ENCODE assay signal across 8 cellular contexts in genomic region chr12:11651785-11652184, GRCh38. TPM values are rescaled to one million over a fixed set of nuclear protein-coding genes. Genes with fewer than 3 reads are reported as not detected.
DNase-seq lines count a peak whose midpoint lies in the region; ATAC-seq, FAIRE-seq and TF ChIP-seq lines count a peak whose summit lies in the region.

No MANE protein-coding gene starts in this region.

- H3K4me1 Mint-ChIP-seq in neural crest cell = peaks cover 43% of the 10 kb centered on the region

- no peak overlapping the region for H4K91ac ChIP-seq in H1 (replicated peaks; ENCODE audit: insufficient read length, low read length)

- H3K79me2 ChIP-seq in GM23248 (ENCODE audit: insufficient read depth) = peaks cover 65% of the 10 kb centered on the region
- H3K79me2 ChIP-seq in OCI-LY3 (ENCODE audit: low read length) = peaks cover 71% of the 10 kb centered on the region
- peaks cover 14 to 64% of the 10 kb centered on the region in 2 experiments for H3K79me2 ChIP-seq in H1 (ENCODE audit: control insufficient read depth in 1 of 2, insufficient read depth in 2 of 2, low read length in 2 of 2)

- H3K27ac ChIP-seq in GM23248 = peak overlapping the region; percentile 96
- peak overlapping the region; percentile 93 for H3K27ac ChIP-seq in OCI-LY3 (ENCODE audit: low read length)
- no peak overlapping the region for H3K27ac ChIP-seq in H1 (ENCODE audit: low read depth, low read length)

- POLR2A ChIA-PET in H1 (lab: Charles Lee; ENCODE audit: partially characterized antibody) (no interaction called here), HEK293T (lab: Yijun Ruan, JAX) (no interaction called here)

- H2AK5ac ChIP-seq in H1 (ENCODE audit: low read depth, low read length) = no peak overlapping the region

- peaks cover 8% of the 10 kb centered on the region; the same call in 1 of the 2 replicates for H3F3A ChIP-seq in GM23248 (ENCODE audit: insufficient read depth)

- ATAC-seq in GM19395 (IDR thresholded peaks at IDR 0.05; ENCODE audit: unreplicated experiment) (no peak), GM21367 (IDR thresholded peaks at IDR 0.05; ENCODE audit: unreplicated experiment) (no peak)

- H2BK20ac ChIP-seq in H1 (ENCODE audit: low read length) = no peak overlapping the region

- H3K79me1 ChIP-seq in H1 (ENCODE audit: low read depth, low read length) = peaks cover 8% of the 10 kb centered on the region

- H4K5ac ChIP-seq in H1 (ENCODE audit: insufficient read length, low read depth, low read length) = no peak overlapping the region

- H3K4ac ChIP-seq in H1 (replicated peaks; ENCODE audit: insufficient read length, low read depth, low read length) = no peak overlapping the region

- H3K18ac ChIP-seq in H1 (ENCODE audit: extremely low read depth, low read length) = no peak overlapping the region

- H3K23me2 ChIP-seq in H1 (ENCODE audit: low read depth, low read length) = peaks cover 6% of the 10 kb centered on the region

- H3K27me3 ChIP-seq in GM23248 (replicated peaks; ENCODE audit: insufficient read depth) (no peaks in the 10 kb centered on the region), OCI-LY3 (ENCODE audit: low read depth, low read length) (no peaks in the 10 kb centered on the region), H1 (replicated peaks in 1 of 4; ENCODE audit: control insufficient read depth in 3 of 4, extremely low read depth in 1 of 4, insufficient read depth in 3 of 4, low read length in 3 of 4) (no peaks in the 10 kb centered on the region)

- H3K9me3 Mint-ChIP-seq in neural crest cell = no peaks in the 10 kb centered on the region

- no peak for FAIRE-seq in H1 (lab: Jason Lieb, UNC)

- no peak overlapping the region for H2BK120ac ChIP-seq in H1 (replicated peaks; ENCODE audit: low read depth, low read length)

- WGBS in GM23248 (ENCODE audit: low coverage in 1 of 2, low lambda C conversion rate in 2 of 2, missing lambda C conversion rate in 2 of 2), 2 experiments = 43 to 50% methylated on average over 6 of the region's 6 CpGs
- 72% methylated on average over 6 of the region's 6 CpGs; no CpG with 5 or more reads in 1 of the 2 experiments for WGBS in H1 (ENCODE audit: extremely low coverage in 1 of 2, insufficient coverage in 1 of 2, insufficient read length in 1 of 2, insufficient replicate concordance in 2 of 2, low coverage in 1 of 2, low lambda C conversion rate in 2 of 2, missing lambda C conversion rate in 1 of 2), 2 experiments

- no peaks in the 10 kb centered on the region for H3K9me2 ChIP-seq in GM23248 (ENCODE audit: insufficient read depth)

- TF ChIP-seq RAD21 in H1 (IDR thresholded peaks at IDR 0.05 in 1 of 2, conservative IDR thresholded peaks at IDR 0.05 in 1 of 2; ENCODE audit: low read depth in 2 of 2, low read length in 2 of 2) = no peak

- H2BK15ac ChIP-seq in H1 (ENCODE audit: low read length) = no peak overlapping the region

- H3K4me3 Mint-ChIP-seq in neural crest cell = peak overlapping the region; percentile 94

- no peak overlapping the region for H4K8ac ChIP-seq in H1 (ENCODE audit: extremely low read depth, insufficient read depth, low read length)

- H3K23ac ChIP-seq in H1 (ENCODE audit: insufficient read length) = no peak overlapping the region

- in situ Hi-C loops in GM23248 (cut with MboI) = no loop called here

- H3K4me3 ChIP-seq in GM23248 (peak overlapping the region; percentile 100), OCI-LY3 (ENCODE audit: low read length) (peak overlapping the region; percentile 86), H1 (ENCODE audit: extremely low read depth in 1 of 4, insufficient read depth in 2 of 4, low read depth in 3 of 4, low read length in 4 of 4) (peak overlapping the region in 1 of 4 experiments; percentile 98; a peak in 1 of 8 replicates)

- H2AFZ ChIP-seq in GM23248 = no peak overlapping the region
- no peak overlapping the region for H2AFZ ChIP-seq in OCI-LY3 (ENCODE audit: low read depth, low read length)
- H2AFZ ChIP-seq in H1 (ENCODE audit: low read length) = no peak overlapping the region

- H3K27ac Mint-ChIP-seq in neural crest cell (ENCODE audit: unreplicated experiment) = no peak overlapping the region

- no peak for TF ChIP-seq POLR2A in H1 (IDR thresholded peaks at IDR 0.05; ENCODE audit: control extremely low read depth in 1 of 2, low read depth in 2 of 2, low read length in 2 of 2)

- CTCF ChIA-PET in H1 (lab: Charles Lee; ENCODE audit: partially characterized antibody) (no interaction called here), HEK293T (lab: Yijun Ruan, JAX) (no interaction called here)

- no peak overlapping the region for H2BK5ac ChIP-seq in H1 (ENCODE audit: low read depth, low read length)

- H2BK12ac ChIP-seq in H1 (ENCODE audit: low read depth, low read length) = no peak overlapping the region

- no peak for TF ChIP-seq EP300 in H1 (IDR thresholded peaks at IDR 0.05; ENCODE audit: borderline replicate concordance in 1 of 2, low read depth in 2 of 2, low read length in 2 of 2)

- H4K20me1 ChIP-seq in GM23248 (ENCODE audit: insufficient read depth) = no peaks in the 10 kb centered on the region
- peaks cover 35% of the 10 kb centered on the region for H4K20me1 ChIP-seq in OCI-LY3 (ENCODE audit: insufficient read depth, low read length)
- no peaks in the 10 kb centered on the region for H4K20me1 ChIP-seq in H1 (replicated peaks in 1 of 2; ENCODE audit: control insufficient read depth in 1 of 2, insufficient read depth in 2 of 2, low read length in 2 of 2)

- no peaks in the 10 kb centered on the region for H3K36me3 Mint-ChIP-seq in neural crest cell (ENCODE audit: low read depth)

- H3K9me3 ChIP-seq in GM23248 (ENCODE audit: low read depth) (no peaks in the 10 kb centered on the region), OCI-LY3 (ENCODE audit: insufficient read depth, low read length) (no peaks in the 10 kb centered on the region), H1 (ENCODE audit: insufficient read depth in 2 of 2, low read depth in 1 of 2, low read length in 1 of 2) (no peaks in the 10 kb centered on the region)

- peaks cover 22% of the 10 kb centered on the region for H3K4me1 ChIP-seq in GM23248 (ENCODE audit: insufficient read depth)
- H3K4me1 ChIP-seq in OCI-LY3 (ENCODE audit: low read length) = peaks cover 61% of the 10 kb centered on the region
- H3K4me1 ChIP-seq in H1 (replicated peaks in 1 of 4; ENCODE audit: control insufficient read depth in 3 of 4, insufficient read depth in 4 of 4, low read length in 3 of 4) = peaks cover 3 to 24% (median 10%) of the 10 kb centered on the region in 4 experiments

- H3K27me3 Mint-ChIP-seq in neural crest cell (ENCODE audit: low read depth) = no peaks in the 10 kb centered on the region

- H3K14ac ChIP-seq in H1 (ENCODE audit: insufficient read length) = no peak overlapping the region

- H3K4me2 ChIP-seq in GM23248 (ENCODE audit: unreplicated experiment) = peak overlapping the region; percentile 85
- H3K4me2 ChIP-seq in OCI-LY3 (ENCODE audit: low read length) = peak overlapping the region; percentile 94
- H3K4me2 ChIP-seq in H1 (ENCODE audit: insufficient read depth in 1 of 2, low read depth in 2 of 2, low read length in 2 of 2) = peak overlapping the region; percentile 36 to 83; a peak in 2 of 4 replicates

- H3K56ac ChIP-seq in H1 (replicated peaks; ENCODE audit: insufficient read length, low read depth, low read length) = no peak overlapping the region

- TF ChIP-seq CTCF in OCI-LY3 (IDR thresholded peaks at IDR 0.05; ENCODE audit: low read depth, low read length) (no peak), H1 (IDR thresholded peaks at IDR 0.05; ENCODE audit: control extremely low read depth in 1 of 3, insufficient read depth in 1 of 3, low read depth in 1 of 3, low read length in 3 of 3) (no peak), neural crest cell (conservative IDR thresholded peaks at IDR 0.05) (no peak)

- H3K9ac ChIP-seq in GM23248 (peak overlapping the region; percentile 97), OCI-LY3 (ENCODE audit: low read length) (peak overlapping the region; percentile 95), H1 (replicated peaks in 1 of 4; ENCODE audit: extremely low read depth in 1 of 4, low read depth in 3 of 4, low read length in 3 of 4) (no peak overlapping the region)

- DNase-seq in GM23248 (peak; percentile 37), H1 (ENCODE audit: low read depth in 1 of 2, low spot score in 2 of 2) (no peak), neural crest cell (ENCODE audit: low read depth, low spot score) (no peak), HEK293T (ENCODE audit: extremely low spot score) (no peak), DMS 273 (lab: John Stamatoyannopoulos, UW; ENCODE audit: unreplicated experiment) (no peak)

- H3K36me3 ChIP-seq in GM23248 (ENCODE audit: low read depth) (no peaks in the 10 kb centered on the region), OCI-LY3 (replicated peaks; ENCODE audit: low read depth, low read length) (no peaks in the 10 kb centered on the region), H1 (ENCODE audit: control insufficient read depth in 2 of 4, insufficient read depth in 4 of 4, low read length in 3 of 4) (no peaks in the 10 kb centered on the region)

TF ChIP-seq in H1, 55 proteins besides CTCF, POLR2A, EP300 and RAD21 (continues in another document):
- no peak for TF ChIP-seq MAFK (IDR thresholded peaks at IDR 0.05; ENCODE audit: low read depth, low read length)
- TF ChIP-seq MAX (IDR thresholded peaks at IDR 0.05) = no peak
- TF ChIP-seq CBX5 (IDR thresholded peaks at IDR 0.05; ENCODE audit: low read depth, low read length) = no peak

TF ChIP-seq in HEK293T, 16 proteins besides CTCF, POLR2A, EP300 and RAD21 (continues in another document):
- TF ChIP-seq BHLHE40 (IDR thresholded peaks at IDR 0.05; ENCODE audit: borderline replicate concordance) (no peak), HDGF (IDR thresholded peaks at IDR 0.05; ENCODE audit: borderline replicate concordance) (no peak)
- TF ChIP-seq, protein P1, sequence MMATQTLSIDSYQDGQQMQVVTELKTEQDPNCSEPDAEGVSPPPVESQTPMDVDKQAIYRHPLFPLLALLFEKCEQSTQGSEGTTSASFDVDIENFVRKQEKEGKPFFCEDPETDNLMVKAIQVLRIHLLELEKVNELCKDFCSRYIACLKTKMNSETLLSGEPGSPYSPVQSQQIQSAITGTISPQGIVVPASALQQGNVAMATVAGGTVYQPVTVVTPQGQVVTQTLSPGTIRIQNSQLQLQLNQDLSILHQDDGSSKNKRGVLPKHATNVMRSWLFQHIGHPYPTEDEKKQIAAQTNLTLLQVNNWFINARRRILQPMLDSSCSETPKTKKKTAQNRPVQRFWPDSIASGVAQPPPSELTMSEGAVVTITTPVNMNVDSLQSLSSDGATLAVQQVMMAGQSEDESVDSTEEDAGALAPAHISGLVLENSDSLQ (IDR thresholded peaks at IDR 0.05) = no peak

RNA-seq across cellular contexts. Expression of gene ETV6, which starts 2.3 kb away (rescaled TPM):
- 5.3 and 10.4 TPM in 2 replicates for total RNA-seq in GM23248 (2014; rRNA removed; shearing (Covaris generic))
- polyA plus RNA-seq in GM23248 (2016; fragmentation: Nextera tagmentation; extraction: Ambion mirVana) (2.5 and 2.9 TPM in 2 replicates), H1 (2011; rRNA removed) (4.7 and 5.5 TPM in 2 replicates)
- total RNA-seq in H1 (2021; fragmentation: NEBNext Ultra II Directional; extraction: Animal tissue kit (Norgen Biotek cat#: 25700)) = 23.9 and 24.6 TPM in 2 replicates
- polyA plus RNA-seq in H1 (2011; cell fraction: cytosol; rRNA removed) = 4.5 TPM
- 7.4 TPM for polyA plus RNA-seq in H1 (2011; cell fraction: nucleus; rRNA removed)
- polyA plus RNA-seq in H1 (2012, experiment 1 of 2) = 6.5 to 9.8 TPM (median 8.0 TPM) in 4 replicates
- 2.1 TPM for polyA plus RNA-seq in H1 (2012, experiment 2 of 2)
- 14.5 TPM for polyA plus RNA-seq in H1 (2013, experiment 1 of 2)
- 14.1 TPM for polyA plus RNA-seq in H1 (2013, experiment 2 of 2)
- polyA minus RNA-seq in H1 (2011; rRNA and poly(A)+ RNA removed) = 14.5 and 14.8 TPM in 2 replicates
- 9.9 TPM for polyA minus RNA-seq in H1 (2011; cell fraction: cytosol; rRNA and poly(A)+ RNA removed)
- polyA minus RNA-seq in H1 (2011; cell fraction: nucleus; rRNA and poly(A)+ RNA removed) = 22.1 TPM
- total RNA-seq in neural crest cell = 16.1 and 18.7 TPM in 2 replicates

Comparison
In these comparisons a context has a peak if more than half of its experiments do, and no peak if none do; other contexts are left out.
1. H3K9ac ChIP-seq: peak in GM23248 (single experiment) and OCI-LY3 (single experiment); none in H1 (0 of 4).
2. Peak in every context shown above with its lines, with median percentiles within 50 percentile points of each other: H3K4me2 ChIP-seq.